In the genomic region with DNA sequence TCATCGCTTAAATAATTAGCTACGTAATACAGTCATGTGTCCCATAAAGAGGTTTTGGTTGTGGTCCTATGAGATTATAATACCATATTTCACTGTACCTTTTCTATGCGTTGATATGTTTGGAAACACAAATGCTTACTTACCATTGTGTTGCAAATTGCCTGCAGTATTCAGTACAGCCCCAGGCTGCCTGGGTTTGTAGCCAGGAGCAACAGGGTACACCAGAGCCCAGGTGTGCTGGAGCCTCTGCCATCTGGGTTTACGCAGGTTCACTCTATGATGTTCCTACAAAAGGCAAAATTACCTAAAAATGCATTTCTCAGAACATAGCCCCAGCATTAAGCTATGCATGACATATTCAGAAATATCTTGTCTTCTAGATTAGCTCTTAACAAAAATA, we compare ENCODE assay signal across 29 cellular contexts.
"Had no signal": no experiment of that assay in that cellular context is flagged by ENCODE, and none has a peak within 500 bp of the region (broad histone marks: within the 10 kb centered on the region; RNA-seq: fewer than 3 reads in every experiment).

No MANE protein-coding gene starts in this region.

- H3K4me2 ChIP-seq: hepatocyte had no signal

- H2AFZ ChIP-seq: hepatocyte, parathyroid adenoma had no signal

- H3K4me1 Mint-ChIP-seq: endodermal cell; mesothelial cell of epicardium; naive B cell; stimulated activated naive B cell treated with anti-CD40 and anti-IgM and Interleukin-4, amounts not matched to agents 10 μg/mL and 1 μg/mL and 100 μg/mL, for 72 hours; stimulated activated naive CD8-positive, alpha-beta T cell treated with anti-CD3 and anti-CD28 coated beads, Interleukin-15, amount 100 ng/mL, for 72 hours had no signal

- H3K79me2 ChIP-seq: hepatocyte, parathyroid adenoma had no signal

- H3K27ac ChIP-seq: epithelial cell of prostate, gastrocnemius medialis, heart left ventricle, hepatocyte, left lung, neutrophil, parathyroid adenoma, right lobe of liver, suprapubic skin, vagina had no signal

- H3K4me3 ChIP-seq: gastrocnemius medialis, heart left ventricle, hepatocyte, left lung, mucosa of descending colon, right lobe of liver, suprapubic skin, vagina had no signal

- H3K9me3 ChIP-seq: gastrocnemius medialis, heart left ventricle, left lung, neutrophil, right lobe of liver, suprapubic skin, vagina had no signal

- H3K4me1 ChIP-seq: gastrocnemius medialis, heart left ventricle, left lung, parathyroid adenoma, right lobe of liver, suprapubic skin, vagina had no signal

- ATAC-seq: esophagus mucosa; gastrocnemius medialis; heart left ventricle; left cardiac atrium; left lung; mucosa of descending colon; natural killer cell treated with Interleukin-12 subunit alpha and Interleukin-12 subunit beta and Interleukin-15 and Interleukin-18, amount 100 ng/mL, for 72 hours; right lobe of liver; stimulated activated naive B cell treated with anti-CD40 and anti-IgM and Interleukin-4, amounts not matched to agents 10 μg/mL and 1 μg/mL and 100 μg/mL, for 72 hours; stimulated activated naive CD8-positive, alpha-beta T cell treated with anti-CD3 and anti-CD28 coated beads, Interleukin-15, amount 100 ng/mL, for 72 hours had no signal

- H3K27me3 ChIP-seq: gastrocnemius medialis, heart left ventricle, hepatocyte, left lung, neutrophil, right lobe of liver, suprapubic skin, vagina had no signal

- H3K27me3 Mint-ChIP-seq: dendritic cell treated with granulocyte-macrophage colony-stimulating factor and Interleukin-4, amounts not matched to agents 40 ng/mL and 50 ng/mL, for 4 days; progenitor cell of endocrine pancreas had no signal

- DNase-seq: effector CD8-positive, alpha-beta T cell; endodermal cell; foreskin fibroblast; gastrocnemius medialis; heart left ventricle; left cardiac atrium; left lung; mesenchymal stem cell; mucosa of descending colon; naive B cell; right lobe of liver; small intestine; stimulated activated CD4-positive, alpha-beta T cell treated with anti-CD3 and anti-CD28 coated beads, Interleukin-15, amount 100 ng/mL, for 24 hours; stimulated activated CD4-positive, alpha-beta T cell treated with anti-CD3 and anti-CD28 coated beads, Interleukin-2, amount 100 ng/mL, for 48 hours; stimulated activated naive B cell treated with anti-CD40 and anti-IgM and Interleukin-4, amounts not matched to agents 10 μg/mL and 1 μg/mL and 100 μg/mL, for 72 hours; stimulated activated naive CD8-positive, alpha-beta T cell treated with anti-CD3 and anti-CD28 coated beads, Interleukin-15, amount 100 ng/mL, for 72 hours; trophoblast cell had no signal

- H3K4me3 Mint-ChIP-seq: dendritic cell treated with granulocyte-macrophage colony-stimulating factor and Interleukin-4, amounts not matched to agents 40 ng/mL and 50 ng/mL, for 4 days; endodermal cell; mesothelial cell of epicardium; naive B cell; natural killer cell treated with Interleukin-12 subunit alpha and Interleukin-12 subunit beta and Interleukin-15 and Interleukin-18, amount 100 ng/mL, for 72 hours; neural crest cell; stimulated activated naive B cell treated with anti-CD40 and anti-IgM and Interleukin-4, amounts not matched to agents 10 μg/mL and 1 μg/mL and 100 μg/mL, for 72 hours; stimulated activated naive CD8-positive, alpha-beta T cell treated with anti-CD3 and anti-CD28 coated beads, Interleukin-15, amount 100 ng/mL, for 72 hours had no signal

- H3K9me3 Mint-ChIP-seq: endodermal cell; naive B cell; stimulated activated naive CD8-positive, alpha-beta T cell treated with anti-CD3 and anti-CD28 coated beads, Interleukin-15, amount 100 ng/mL, for 72 hours had no signal

- H3K36me3 ChIP-seq: gastrocnemius medialis, heart left ventricle, left lung, neutrophil, right lobe of liver, suprapubic skin, vagina had no signal

- H3K36me3 Mint-ChIP-seq: mesothelial cell of epicardium; naive B cell; natural killer cell treated with Interleukin-12 subunit alpha and Interleukin-12 subunit beta and Interleukin-15 and Interleukin-18, amount 100 ng/mL, for 72 hours; stimulated activated naive B cell treated with anti-CD40 and anti-IgM and Interleukin-4, amounts not matched to agents 10 μg/mL and 1 μg/mL and 100 μg/mL, for 72 hours had no signal

- H3K27ac Mint-ChIP-seq: dendritic cell treated with granulocyte-macrophage colony-stimulating factor and Interleukin-4, amounts not matched to agents 40 ng/mL and 50 ng/mL, for 4 days; endodermal cell; mesothelial cell of epicardium; naive B cell; natural killer cell treated with Interleukin-12 subunit alpha and Interleukin-12 subunit beta and Interleukin-15 and Interleukin-18, amount 100 ng/mL, for 72 hours; progenitor cell of endocrine pancreas; stimulated activated naive B cell treated with anti-CD40 and anti-IgM and Interleukin-4, amounts not matched to agents 10 μg/mL and 1 μg/mL and 100 μg/mL, for 72 hours; stimulated activated naive CD8-positive, alpha-beta T cell treated with anti-CD3 and anti-CD28 coated beads, Interleukin-15, amount 100 ng/mL, for 72 hours had no signal
